ENCODE assay signal across 9 cellular contexts in the genomic region with DNA sequence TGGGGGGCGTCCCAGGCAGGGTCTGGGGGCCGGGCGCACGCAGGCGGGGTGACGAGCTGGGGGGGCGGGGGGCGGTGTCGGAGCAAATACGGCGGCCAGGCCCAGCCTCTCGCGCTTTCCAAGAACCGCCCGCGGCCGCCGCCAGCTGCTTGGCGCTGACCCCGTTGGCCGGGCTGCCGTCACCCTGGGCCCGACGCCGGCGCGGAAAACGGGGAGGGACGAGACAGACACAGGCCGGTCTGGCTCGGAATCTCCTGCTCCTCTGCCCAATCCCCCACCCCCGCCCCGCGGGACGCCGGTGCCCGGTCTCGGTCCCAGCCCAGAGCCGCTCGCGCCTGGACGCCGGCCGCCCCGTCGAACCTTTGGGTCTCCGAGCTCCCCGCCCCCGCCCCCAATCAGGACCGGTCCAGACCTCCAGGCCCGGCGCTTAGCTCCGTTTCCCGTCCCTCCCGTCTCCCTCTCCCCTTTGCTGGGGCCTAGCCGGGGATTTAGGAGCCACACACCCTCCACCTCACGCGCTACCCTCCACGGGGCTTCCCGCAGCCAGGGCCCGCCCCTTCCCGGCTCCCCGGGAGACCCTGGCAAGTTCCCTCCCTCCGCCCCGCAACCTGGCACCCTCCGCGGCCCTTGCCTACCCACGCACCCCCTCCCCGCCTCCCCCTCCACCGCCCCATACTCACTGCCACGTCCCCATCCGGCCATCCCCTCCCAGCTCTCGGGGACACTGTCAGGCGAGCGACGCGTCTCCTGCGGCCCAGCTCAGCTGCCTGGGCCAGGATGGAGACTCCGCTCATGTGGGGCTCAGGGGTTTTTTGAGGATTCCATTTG. TPM values are rescaled to one million over a fixed set of nuclear protein-coding genes. Genes with fewer than 3 reads are reported as not detected.
DNase-seq lines count a peak whose midpoint lies in the region; ATAC-seq, FAIRE-seq and TF ChIP-seq lines count a peak whose summit lies in the region.
"Had no signal": no experiment of that assay in that cellular context is flagged by ENCODE, and none has a peak within 500 bp of the region (broad histone marks: within the 10 kb centered on the region; RNA-seq: fewer than 3 reads in every experiment).

No MANE protein-coding gene starts in this region.

- no peaks in the 10 kb centered on the region for H3K9me3 ChIP-seq in GM23248 (ENCODE audit: low read depth)
- H3K9me3 ChIP-seq in prostate gland = no peaks in the 10 kb centered on the region
- H3K9me3 ChIP-seq: tibial nerve had no signal

- H3K27ac Mint-ChIP-seq in activated CD8-positive, alpha-beta T cell treated with anti-CD3 and anti-CD28 coated beads, Interleukin-2, amount 10 ng/mL, durations not matched to agents 7 days and 5 days = peak overlapping the region; percentile 76

- TF ChIP-seq POLR2A in prostate gland (IDR thresholded peaks at IDR 0.05) = no peak

- H3K9me3 Mint-ChIP-seq in activated CD8-positive, alpha-beta T cell treated with anti-CD3 and anti-CD28 coated beads, Interleukin-2, amount 10 ng/mL, durations not matched to agents 7 days and 5 days (ENCODE audit: insufficient read depth) = no peaks in the 10 kb centered on the region

- H3K4me3 Mint-ChIP-seq in activated CD8-positive, alpha-beta T cell treated with anti-CD3 and anti-CD28 coated beads, Interleukin-2, amount 10 ng/mL, durations not matched to agents 7 days and 5 days = peak overlapping the region; percentile 40

- H3K9me2 ChIP-seq in GM23248 (ENCODE audit: insufficient read depth) = no peaks in the 10 kb centered on the region

- H3K27me3 ChIP-seq in GM23248 (replicated peaks; ENCODE audit: insufficient read depth) (peaks cover 4% of the 10 kb centered on the region), prostate gland (replicated peaks; ENCODE audit: insufficient read depth) (peaks cover 9% of the 10 kb centered on the region)

- no peaks in the 10 kb centered on the region for H3K79me2 ChIP-seq in GM23248 (ENCODE audit: insufficient read depth)

- in situ Hi-C loops in GM23248 (cut with MboI) = no loop called here

- intact Hi-C loops in cardiac septum (cut with DNase I) (no loop called here), prostate gland (cut with DNase I) (no loop called here)

- DNase-seq in GM23248 (peak; percentile 60), cardiac septum (ENCODE audit: low spot score) (peak; percentile 82), prostate gland (ENCODE audit: low spot score) (no peak), SW 1271 (lab: John Stamatoyannopoulos, UW) (no peak), D721Med (ENCODE audit: insufficient read length, low spot score) (no peak)
- DNase-seq in activated CD8-positive, alpha-beta T cell treated with anti-CD3 and anti-CD28 coated beads, Interleukin-2, amount 10 ng/mL, durations not matched to agents 7 days and 5 days = no peak

- H3K4me1 ChIP-seq in GM23248 (ENCODE audit: insufficient read depth) (no peaks in the 10 kb centered on the region), prostate gland (replicated peaks) (no peaks in the 10 kb centered on the region)

- no peaks in the 10 kb centered on the region for H3F3A ChIP-seq in GM23248 (ENCODE audit: insufficient read depth)

- FAIRE-seq in D721Med (lab: Jason Lieb, UNC) = no peak

- TF ChIP-seq CTCF in prostate gland (IDR thresholded peaks at IDR 0.05) (no peak), D721Med (IDR thresholded peaks at IDR 0.05; ENCODE audit: insufficient read depth, missing control alignments) (no peak)

- no peak for ATAC-seq in activated CD8-positive, alpha-beta T cell treated with anti-CD3 and anti-CD28 coated beads, Interleukin-2, amount 10 ng/mL, durations not matched to agents 7 days and 5 days
- ATAC-seq in GM18511 (IDR thresholded peaks at IDR 0.05; ENCODE audit: unreplicated experiment) (no peak), GM21390 (IDR thresholded peaks at IDR 0.05; ENCODE audit: unreplicated experiment) (no peak)

- CTCF ChIA-PET in activated CD8-positive, alpha-beta T cell treated with anti-CD3 and anti-CD28 coated beads, Interleukin-2, amount 10 ng/mL, durations not matched to agents 7 days and 5 days (lab: Charles Lee) = interaction anchor here (0.7 to 2.2 kb wide), 5 partner anchors 12 to 275 kb away, joined by 3 to 6 read pairs (median 4); no protein-coding TSS in a partner anchor

- peaks cover 4% of the 10 kb centered on the region for H3K27me3 Mint-ChIP-seq in activated CD8-positive, alpha-beta T cell treated with anti-CD3 and anti-CD28 coated beads, Interleukin-2, amount 10 ng/mL, durations not matched to agents 7 days and 5 days (ENCODE audit: low read depth)

- H3K4me2 ChIP-seq in GM23248 (ENCODE audit: unreplicated experiment) = no peak overlapping the region

- H3K4me1 Mint-ChIP-seq in activated CD8-positive, alpha-beta T cell treated with anti-CD3 and anti-CD28 coated beads, Interleukin-2, amount 10 ng/mL, durations not matched to agents 7 days and 5 days (ENCODE audit: low read depth) = peaks cover 9% of the 10 kb centered on the region

- WGBS in GM23248 (ENCODE audit: low coverage in 1 of 2, low lambda C conversion rate in 2 of 2, missing lambda C conversion rate in 2 of 2), 2 experiments = 8 to 13% methylated on average over 27 to 77 of the region's 79 CpGs
- WGBS in prostate gland = 8% methylated on average over 28 of the region's 79 CpGs

- POLR2A ChIA-PET in activated CD8-positive, alpha-beta T cell treated with anti-CD3 and anti-CD28 coated beads, Interleukin-2, amount 10 ng/mL, durations not matched to agents 7 days and 5 days (lab: Charles Lee) = no interaction called here

- H4K20me1 ChIP-seq in GM23248 (ENCODE audit: insufficient read depth) = no peaks in the 10 kb centered on the region

- peaks cover 2% of the 10 kb centered on the region for H3K36me3 Mint-ChIP-seq in activated CD8-positive, alpha-beta T cell treated with anti-CD3 and anti-CD28 coated beads, Interleukin-2, amount 10 ng/mL, durations not matched to agents 7 days and 5 days (ENCODE audit: low read depth)

- H3K27ac ChIP-seq in GM23248 (no peak overlapping the region), prostate gland (peak overlapping the region; percentile 48 to 66)

- no peak overlapping the region for H2AFZ ChIP-seq in GM23248

- H3K9ac ChIP-seq in GM23248 = no peak overlapping the region

- H3K4me3 ChIP-seq in GM23248 = no peak overlapping the region
- peak overlapping the region in 1 of 2 donors; percentile 8 for H3K4me3 ChIP-seq in prostate gland

- H3K36me3 ChIP-seq in GM23248 (ENCODE audit: low read depth) (no peaks in the 10 kb centered on the region), prostate gland (no peaks in the 10 kb centered on the region)

RNA-seq across cellular contexts. Expression of gene MMP23B, which starts 0.8 kb away (rescaled TPM):
- not detected in 2 replicates for total RNA-seq in GM23248 (2014; rRNA removed; shearing (Covaris generic))
- polyA plus RNA-seq in GM23248 (2016; fragmentation: Nextera tagmentation; extraction: Ambion mirVana) = 1.1 TPM in 1 of 2 replicates, not detected in the other
- total RNA-seq in activated CD8-positive, alpha-beta T cell treated with anti-CD3 and anti-CD28 coated beads, Interleukin-2, amount 10 ng/mL, durations not matched to agents 7 days and 5 days = 1 to 10 TPM; 1.7 to 2.0 TPM
- 60.2 TPM for total RNA-seq in cardiac septum
- total RNA-seq in prostate gland = 10 to 100 TPM in 1 of 2 donors, 1 to 10 TPM in 1; 4.4 to 55.4 TPM

RNA-seq across cellular contexts. Expression of gene MIB2, which starts 15.9 kb away (rescaled TPM):
- 70.5 and 100 TPM in 2 replicates for total RNA-seq in GM23248 (2014; rRNA removed; shearing (Covaris generic))
- 29.2 and 30.3 TPM in 2 replicates for polyA plus RNA-seq in GM23248 (2016; fragmentation: Nextera tagmentation; extraction: Ambion mirVana)
- 10 to 100 TPM; 49.3 to 50.7 TPM for total RNA-seq in activated CD8-positive, alpha-beta T cell treated with anti-CD3 and anti-CD28 coated beads, Interleukin-2, amount 10 ng/mL, durations not matched to agents 7 days and 5 days
- 82.4 TPM for total RNA-seq in cardiac septum
- 100 to 1,000 TPM in 1 of 2 donors, 10 to 100 TPM in 1; 60.6 to 152 TPM for total RNA-seq in prostate gland

RNA-seq across cellular contexts. Expression of gene CDK11B, which starts 27.6 kb away (rescaled TPM):
- total RNA-seq in GM23248 (2014; rRNA removed; shearing (Covaris generic)) = 8.2 and 11.7 TPM in 2 replicates
- 18.2 and 19.1 TPM in 2 replicates for polyA plus RNA-seq in GM23248 (2016; fragmentation: Nextera tagmentation; extraction: Ambion mirVana)
- total RNA-seq in activated CD8-positive, alpha-beta T cell treated with anti-CD3 and anti-CD28 coated beads, Interleukin-2, amount 10 ng/mL, durations not matched to agents 7 days and 5 days = 10 to 100 TPM; 35.4 to 39.5 TPM
- total RNA-seq in cardiac septum = 30.4 TPM
- 10 to 100 TPM; 15.0 to 31.2 TPM for total RNA-seq in prostate gland

RNA-seq across cellular contexts. Expression of gene FNDC10, which starts 31.2 kb away (rescaled TPM):
- total RNA-seq in GM23248 (2014; rRNA removed; shearing (Covaris generic)) = 7.7 and 9.8 TPM in 2 replicates
- polyA plus RNA-seq in GM23248 (2016; fragmentation: Nextera tagmentation; extraction: Ambion mirVana) = 3.1 and 3.9 TPM in 2 replicates
- 1 to 10 TPM; 7.5 to 9.3 TPM for total RNA-seq in activated CD8-positive, alpha-beta T cell treated with anti-CD3 and anti-CD28 coated beads, Interleukin-2, amount 10 ng/mL, durations not matched to agents 7 days and 5 days
- total RNA-seq in cardiac septum (1.7 TPM), prostate gland (10 to 100 TPM in 1 of 2 donors, 1 to 10 TPM in 1; 3.5 to 33.3 TPM)

RNA-seq across cellular contexts. Expression of gene SSU72, which starts 56.5 kb away (rescaled TPM):
- 60.8 and 69.2 TPM in 2 replicates for total RNA-seq in GM23248 (2014; rRNA removed; shearing (Covaris generic))
- 195 and 204 TPM in 2 replicates for polyA plus RNA-seq in GM23248 (2016; fragmentation: Nextera tagmentation; extraction: Ambion mirVana)
- 100 to 1,000 TPM; 123 to 129 TPM for total RNA-seq in activated CD8-positive, alpha-beta T cell treated with anti-CD3 and anti-CD28 coated beads, Interleukin-2, amount 10 ng/mL, durations not matched to agents 7 days and 5 days
- total RNA-seq in cardiac septum (90.7 TPM), prostate gland (100 to 1,000 TPM; 173 to 203 TPM)

Comparison
In these comparisons a context has a peak if more than half of its experiments do, and no peak if none do; other contexts are left out.
1. DNase-seq: peak in GM23248 (single experiment) and cardiac septum (single experiment); none in activated CD8-positive, alpha-beta T cell treated with anti-CD3 and anti-CD28 coated beads, Interleukin-2, amount 10 ng/mL, durations not matched to agents 7 days and 5 days (single experiment), prostate gland (single experiment), SW 1271 (0 of 2) and D721Med (single experiment).